Comparison of ENCODE assay signal across 8 cellular contexts in genomic region chr16:29809850-29810698, GRCh38. TPM values are rescaled to one million over a fixed set of nuclear protein-coding genes. Genes with fewer than 3 reads are reported as not detected.
DNase-seq lines count a peak whose midpoint lies in the region; ATAC-seq and TF ChIP-seq lines count a peak whose summit lies in the region.

No MANE protein-coding gene starts in this region.

- no peak for DNase-seq in Calu3
- peak; percentile 72 for DNase-seq in NCI-H2171 treated with DMSO at 0.1 percent for 48 hours (lab: John Stamatoyannopoulos, UW)
- DNase-seq in amniotic epithelial cell (ENCODE audit: low read depth), result peak; percentile 44
- DNase-seq in mesothelial cell of epicardium (ENCODE audit: low spot score in 2 of 2, unreplicated experiment in 2 of 2), result no peak
- no peak for DNase-seq in NCI-H128 (lab: John Stamatoyannopoulos, UW; ENCODE audit: unreplicated experiment)
- no peak for DNase-seq in DMS79 (lab: John Stamatoyannopoulos, UW)

- TF ChIP-seq POLR2A in GM18505 (IDR thresholded peaks at IDR 0.05; ENCODE audit: borderline replicate concordance, extremely low read depth, insufficient read depth, insufficient read length), result no peak

- H3K9me3 Mint-ChIP-seq in Calu3 (ENCODE audit: low read depth, unreplicated experiment) (no peaks in the 10 kb centered on the region), mesothelial cell of epicardium (no peaks in the 10 kb centered on the region)

- CTCF ChIA-PET in Calu3 (lab: Charles Lee), result interaction anchor here (0.8 kb wide), 1 partner anchor 883 kb away, joined by 3 read pairs; no protein-coding TSS in a partner anchor

- H3K4me3 Mint-ChIP-seq in Calu3 (ENCODE audit: low read depth, unreplicated experiment) (no peak overlapping the region), mesothelial cell of epicardium (peak overlapping the region; percentile 80)

- H3K27ac Mint-ChIP-seq in Calu3 (ENCODE audit: unreplicated experiment), result peak overlapping the region; percentile 28
- H3K27ac Mint-ChIP-seq in mesothelial cell of epicardium, result peak overlapping the region; percentile 99

- TF ChIP-seq CTCF in Calu3 (IDR thresholded peaks at IDR 0.05; ENCODE audit: unreplicated experiment) (no peak), mesothelial cell of epicardium (IDR thresholded peaks at IDR 0.05; ENCODE audit: unreplicated experiment) (no peak)

- H3K36me3 Mint-ChIP-seq in Calu3 (ENCODE audit: insufficient read depth, unreplicated experiment) (peaks cover 82% of the 10 kb centered on the region), mesothelial cell of epicardium (peaks cover 1% of the 10 kb centered on the region)

- no TSS peak for BruUV-seq in Calu3 (replicated peaks; lab: Mats Ljungman, UMichigan)

- H3K27me3 Mint-ChIP-seq in Calu3 (ENCODE audit: unreplicated experiment) (peaks cover 35% of the 10 kb centered on the region), mesothelial cell of epicardium (ENCODE audit: low read depth) (no peaks in the 10 kb centered on the region)

- H3K4me1 Mint-ChIP-seq in Calu3 (ENCODE audit: low read depth, unreplicated experiment), result peaks cover 29% of the 10 kb centered on the region
- H3K4me1 Mint-ChIP-seq in mesothelial cell of epicardium, result peaks cover 64% of the 10 kb centered on the region

- intact Hi-C loops in Calu3 (cut with micrococcal nuclease; ENCODE audit: unreplicated experiment), result loop anchor here (10.0 kb wide), 1 partner anchor 105 kb away; no protein-coding TSS in a partner anchor

- ATAC-seq in HG02885 (IDR thresholded peaks at IDR 0.05; ENCODE audit: poor library complexity, unreplicated experiment) (no peak), GM18505 (IDR thresholded peaks at IDR 0.05; ENCODE audit: unreplicated experiment) (no peak)

RNA-seq across cellular contexts. Expression of gene PRRT2, which starts 1.9 kb away (rescaled TPM):
- total RNA-seq in Calu3 (2022), result 0.78 and 1.8 TPM in 2 replicates
- 24.6 to 25.5 TPM (median 24.7 TPM) in 3 replicates for total RNA-seq in mesothelial cell of epicardium

RNA-seq across cellular contexts. Expression of gene MAZ, which starts 3.7 kb away (rescaled TPM):
- 230 and 257 TPM in 2 replicates for total RNA-seq in Calu3 (2022)
- 345 to 360 TPM (median 349 TPM) in 3 replicates for total RNA-seq in mesothelial cell of epicardium

RNA-seq across cellular contexts. Expression of gene PAGR1, which starts 5.9 kb away (rescaled TPM):
- total RNA-seq in Calu3 (2022) (30.4 and 32.0 TPM in 2 replicates), mesothelial cell of epicardium (42.3 to 43.8 TPM (median 43.2 TPM) in 3 replicates)

RNA-seq across cellular contexts. Expression of gene MVP, which starts 10.2 kb away (rescaled TPM):
- 164 and 215 TPM in 2 replicates for total RNA-seq in Calu3 (2022)
- 13.1 to 14.4 TPM (median 13.1 TPM) in 3 replicates for total RNA-seq in mesothelial cell of epicardium

RNA-seq across cellular contexts. Expression of gene KIF22, which starts 19.5 kb away (rescaled TPM):
- total RNA-seq in Calu3 (2022) (130 and 134 TPM in 2 replicates), mesothelial cell of epicardium (72.6 to 78.3 TPM (median 76.9 TPM) in 3 replicates)

Comparison
In these comparisons a context has a peak if more than half of its experiments do, and no peak if none do; other contexts are left out.
1. DNase-seq: peak in NCI-H2171 treated with DMSO at 0.1 percent for 48 hours (single experiment) and amniotic epithelial cell (single experiment); none in Calu3 (single experiment), mesothelial cell of epicardium (0 of 2), NCI-H128 (single experiment) and DMS79 (single experiment).